In genomic region chr19:53808710-53809125, GRCh38 we compare ENCODE assay signal across 9 cellular contexts. TPM values are rescaled to one million over a fixed set of nuclear protein-coding genes. Genes with fewer than 3 reads are reported as not detected.
DNase-seq lines count a peak whose midpoint lies in the region; ATAC-seq, FAIRE-seq and TF ChIP-seq lines count a peak whose summit lies in the region.
"Had no signal": no experiment of that assay in that cellular context is flagged by ENCODE, and none has a peak within 500 bp of the region (broad histone marks: within the 10 kb centered on the region; RNA-seq: fewer than 3 reads in every experiment).

No MANE protein-coding gene starts in this region.

- no peak overlapping the region for H2AFZ ChIP-seq in HCT116 (ENCODE audit: low read depth, low read length, poor library complexity, severe bottlenecking)

- H3K4me3 ChIP-seq in A549 (no peak overlapping the region), HCT116 (replicated peaks in 1 of 2; ENCODE audit: low read depth in 1 of 2, low read length in 2 of 2) (no peak overlapping the region), RWPE2 (ENCODE audit: severe bottlenecking) (no peak overlapping the region)

- POLR2A ChIA-PET in A549 (lab: Yijun Ruan, JAX), result no interaction called here
- POLR2A ChIA-PET in HCT116 (lab: Charles Lee), result interaction anchor here (1.9 kb wide), 1 partner anchor 328 kb away, joined by 4 read pairs; the partner anchor contains the start of gene CNOT3
- POLR2A ChIA-PET in activated CD4-positive, alpha-beta memory T cell treated with anti-CD3 and anti-CD28 coated beads, Interleukin-2, amount 10 ng/mL, durations not matched to agents 7 days and 5 days (lab: Charles Lee), result no interaction called here

- H3K4me3 Mint-ChIP-seq in activated CD4-positive, alpha-beta memory T cell treated with anti-CD3 and anti-CD28 coated beads, Interleukin-2, amount 10 ng/mL, durations not matched to agents 7 days and 5 days, result no peak overlapping the region

- H3K27ac ChIP-seq in A549 (no peak overlapping the region), HCT116 (ENCODE audit: low read depth, low read length) (no peak overlapping the region), RWPE2 (ENCODE audit: poor library complexity, severe bottlenecking) (no peak overlapping the region)

- CTCF ChIA-PET in A549 (lab: Yijun Ruan, JAX) (interaction anchor here (0.6 to 8.7 kb wide), 48 partner anchors 9 to 607 kb away, joined by 3 to 148 read pairs (median 7); partner anchors contain the start of genes MBOAT7, NLRP12 and PRKCG), HCT116 (lab: Charles Lee) (interaction anchor here (0.7 to 4.8 kb wide), 11 partner anchors 12 to 583 kb away, joined by 3 to 60 read pairs (median 6); partner anchors contain the start of gene CNOT3)
- CTCF ChIA-PET in activated CD4-positive, alpha-beta memory T cell treated with anti-CD3 and anti-CD28 coated beads, Interleukin-2, amount 10 ng/mL, durations not matched to agents 7 days and 5 days (lab: Charles Lee), result interaction anchor here (0.6 to 1.1 kb wide), 2 partner anchors 222 to 1601 kb away, joined by 3 to 5 read pairs; no protein-coding TSS in a partner anchor

- H3K4me2 ChIP-seq in A549, result no peak overlapping the region
- no peak overlapping the region for H3K4me2 ChIP-seq in HCT116 (ENCODE audit: low read length)

- TF ChIP-seq RAD21 in A549 (conservative IDR thresholded peaks at IDR 0.05 in 1 of 2, IDR thresholded peaks at IDR 0.05 in 1 of 2), result peak; percentile 88 to 98
- TF ChIP-seq RAD21 in HCT116 (IDR thresholded peaks at IDR 0.05; ENCODE audit: low read depth), result peak; percentile 87

- no peaks in the 10 kb centered on the region for H3K27me3 Mint-ChIP-seq in activated CD4-positive, alpha-beta memory T cell treated with anti-CD3 and anti-CD28 coated beads, Interleukin-2, amount 10 ng/mL, durations not matched to agents 7 days and 5 days

- no peaks in the 10 kb centered on the region for H3K9me2 ChIP-seq in HCT116 (ENCODE audit: insufficient read depth)

- no peaks in the 10 kb centered on the region for H4K20me1 ChIP-seq in HCT116 (ENCODE audit: insufficient read depth)

- BruUV-seq in HCT116 (replicated peaks; lab: Mats Ljungman, UMichigan), result no TSS peak

- RAD21 ChIA-PET in HCT116 (lab: Charles Lee; ENCODE audit: low non-redundant PET in 1 of 2, low total read pairs in 2 of 2, uncharacterized antibody in 2 of 2, unreplicated experiment in 2 of 2), result interaction anchor here (0.8 to 2.0 kb wide), 6 partner anchors 16 to 328 kb away, joined by 3 to 11 read pairs (median 4); no protein-coding TSS in a partner anchor

- TF ChIP-seq POLR2A in A549 (IDR thresholded peaks at IDR 0.05; ENCODE audit: low read length) (no peak), HCT116 (IDR thresholded peaks at IDR 0.05; ENCODE audit: borderline replicate concordance, extremely low read depth, insufficient read depth, insufficient read length) (no peak)

- H3K4me1 ChIP-seq in A549, result no peaks in the 10 kb centered on the region
- H3K4me1 ChIP-seq in HCT116 (ENCODE audit: control insufficient read depth in 1 of 2, insufficient read depth in 2 of 2, low read length in 2 of 2), result no peaks in the 10 kb centered on the region
- H3K4me1 ChIP-seq in RWPE2 (ENCODE audit: insufficient read depth, poor library complexity, severe bottlenecking), result no peaks in the 10 kb centered on the region

- no peaks in the 10 kb centered on the region for H3K27me3 ChIP-seq in HCT116 (ENCODE audit: insufficient read depth, low read length)
- no peaks in the 10 kb centered on the region for H3K27me3 ChIP-seq in RWPE2 (ENCODE audit: insufficient read depth, poor library complexity, severe bottlenecking)

- intact Hi-C loops in HCT116 (cut with micrococcal nuclease), result loop anchor here (1.0 to 10.0 kb wide), 4 partner anchors 216 to 423 kb away; no protein-coding TSS in a partner anchor

- H3K79me2 ChIP-seq in HCT116 (ENCODE audit: insufficient read depth, low read length), result no peaks in the 10 kb centered on the region

- H3K9ac ChIP-seq in HCT116 (ENCODE audit: low read length), result no peak overlapping the region

- no peaks in the 10 kb centered on the region for H3K9me3 Mint-ChIP-seq in activated CD4-positive, alpha-beta memory T cell treated with anti-CD3 and anti-CD28 coated beads, Interleukin-2, amount 10 ng/mL, durations not matched to agents 7 days and 5 days

- H3K36me3 Mint-ChIP-seq in activated CD4-positive, alpha-beta memory T cell treated with anti-CD3 and anti-CD28 coated beads, Interleukin-2, amount 10 ng/mL, durations not matched to agents 7 days and 5 days (ENCODE audit: low read depth), result no peaks in the 10 kb centered on the region

- no peak overlapping the region for H3K27ac Mint-ChIP-seq in activated CD4-positive, alpha-beta memory T cell treated with anti-CD3 and anti-CD28 coated beads, Interleukin-2, amount 10 ng/mL, durations not matched to agents 7 days and 5 days

- FAIRE-seq in A549 (lab: Jason Lieb, UNC), result peak; percentile 98
- FAIRE-seq: frontal cortex had no signal

- no peaks in the 10 kb centered on the region for H3K4me1 Mint-ChIP-seq in activated CD4-positive, alpha-beta memory T cell treated with anti-CD3 and anti-CD28 coated beads, Interleukin-2, amount 10 ng/mL, durations not matched to agents 7 days and 5 days

- no peak for TF ChIP-seq EP300 in A549 (IDR thresholded peaks at IDR 0.05)

- TF ChIP-seq CTCF in A549 (IDR thresholded peaks at IDR 0.05) (peak; percentile 86), HCT116 (IDR thresholded peaks at IDR 0.05 in 2 of 3, conservative IDR thresholded peaks at IDR 0.05 in 1 of 3; ENCODE audit: borderline replicate concordance in 1 of 3, insufficient read depth in 1 of 3, low read depth in 2 of 3, low read length in 2 of 3) (peak; percentile 66 to 71 (median 67); a peak in 5 of 6 replicates), RWPE2 (IDR thresholded peaks at IDR 0.05; ENCODE audit: poor library complexity, severe bottlenecking) (peak; percentile 76)

- H3K9me3 ChIP-seq in A549, result no peaks in the 10 kb centered on the region
- no peaks in the 10 kb centered on the region for H3K9me3 ChIP-seq in HCT116 (ENCODE audit: control insufficient read depth in 1 of 2, insufficient read depth in 1 of 2, low read depth in 1 of 2, low read length in 2 of 2)
- H3K9me3 ChIP-seq in RWPE2 (ENCODE audit: severe bottlenecking), result no peaks in the 10 kb centered on the region

- 2% methylated on average over 5 of the region's 5 CpGs for WGBS in A549 (ENCODE audit: missing lambda C conversion rate)

- ATAC-seq in A549 (peak; percentile 87 to 91), HCT116 (peak; percentile 90), RWPE2 (ENCODE audit: low read depth) (peak; percentile 71), HG02623 (IDR thresholded peaks at IDR 0.05; ENCODE audit: unreplicated experiment) (no peak), HG03571 (IDR thresholded peaks at IDR 0.05; ENCODE audit: unreplicated experiment) (no peak)

- H3K36me3 ChIP-seq in HCT116 (ENCODE audit: control insufficient read depth in 1 of 2, insufficient read depth in 2 of 2, low read length in 2 of 2) (no peaks in the 10 kb centered on the region), RWPE2 (ENCODE audit: low read depth) (no peaks in the 10 kb centered on the region)

- DNase-seq in A549 (ENCODE audit: low read depth in 1 of 2, low spot score in 1 of 2) (peak; percentile 52 to 85), HCT116 (ENCODE audit: low read depth, low spot score) (peak; percentile 45), RWPE2 (ENCODE audit: low spot score) (no peak), glomerular visceral epithelial cell (ENCODE audit: extremely low spot score) (peak; percentile 46), T-helper 1 cell (no peak)
- no peak for DNase-seq in activated CD4-positive, alpha-beta memory T cell treated with anti-CD3 and anti-CD28 coated beads, Interleukin-2, amount 10 ng/mL, durations not matched to agents 7 days and 5 days

TF ChIP-seq in A549, 52 proteins besides CTCF, POLR2A, EP300 and RAD21:
- TF ChIP-seq, protein P1, sequence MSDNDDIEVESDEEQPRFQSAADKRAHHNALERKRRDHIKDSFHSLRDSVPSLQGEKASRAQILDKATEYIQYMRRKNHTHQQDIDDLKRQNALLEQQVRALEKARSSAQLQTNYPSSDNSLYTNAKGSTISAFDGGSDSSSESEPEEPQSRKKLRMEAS (IDR thresholded peaks at IDR 0.05), result peak; percentile 64; the same call in 1 of the 2 replicates
- peak; percentile 83 for TF ChIP-seq SMC3 (IDR thresholded peaks at IDR 0.05)
- TF ChIP-seq MYC (IDR thresholded peaks at IDR 0.05; ENCODE audit: borderline replicate concordance, low read length), result peak; percentile 39; the same call in 1 of the 2 replicates
- TF ChIP-seq KDM1A (IDR thresholded peaks at IDR 0.05; ENCODE audit: low read depth), result no peak

TF ChIP-seq in HCT116, 20 proteins besides CTCF, POLR2A, EP300 and RAD21 (continues in another document):
- no peak for TF ChIP-seq ZNF274 (IDR thresholded peaks at IDR 0.05; ENCODE audit: low read depth, low read length)
- no peak for TF ChIP-seq YY1 (IDR thresholded peaks at IDR 0.05; ENCODE audit: extremely low read depth, insufficient replicate concordance, low read depth, low read length)
- TF ChIP-seq, protein P2, sequence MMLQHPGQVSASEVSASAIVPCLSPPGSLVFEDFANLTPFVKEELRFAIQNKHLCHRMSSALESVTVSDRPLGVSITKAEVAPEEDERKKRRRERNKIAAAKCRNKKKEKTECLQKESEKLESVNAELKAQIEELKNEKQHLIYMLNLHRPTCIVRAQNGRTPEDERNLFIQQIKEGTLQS (IDR thresholded peaks at IDR 0.05), result no peak
- no peak for TF ChIP-seq POLR2AphosphoS5 (IDR thresholded peaks at IDR 0.05; ENCODE audit: low read depth, low read length)
- no peak for TF ChIP-seq CBX3 (IDR thresholded peaks at IDR 0.05; ENCODE audit: low read depth)

RNA-seq across cellular contexts. Expression of gene NLRP12, which starts 15.4 kb away (rescaled TPM):
- polyA plus RNA-seq in A549 (2011; rRNA removed) (0.03 and 0.04 TPM in 2 replicates), A549 (2017; fragmentation: RNase III; extraction: RNeasy Plus Mini Kit Qiagen cat#74134 plus additional on column Dnase treatment) (0.03 TPM in 1 of 3 replicates, not detected in the others)
- polyA plus RNA-seq in A549 (2012; cell fraction: cytosol; rRNA removed), result 0.01 and 0.03 TPM in 2 replicates
- 0.01 TPM in 1 of 2 replicates, not detected in the other for polyA plus RNA-seq in A549 (2012; cell fraction: nucleus; rRNA removed)
- 0.25 TPM in 1 of 2 replicates, not detected in the other for polyA minus RNA-seq in A549 (2011; rRNA and poly(A)+ RNA removed)
- 0.25 TPM for total RNA-seq in HCT116 (2021; ENCODE audit: unreplicated experiment)
- polyA plus RNA-seq in HCT116 (2012), result 0.26 and 0.29 TPM in 2 replicates
- total RNA-seq in activated CD4-positive, alpha-beta memory T cell treated with anti-CD3 and anti-CD28 coated beads, Interleukin-2, amount 10 ng/mL, durations not matched to agents 7 days and 5 days, result under 1 TPM in 1 of 2 experiments, not detected in 1; 0.08 TPM

RNA-seq across cellular contexts. Expression of gene MYADM, which starts 59.0 kb away (rescaled TPM):
- 37.7 and 56.1 TPM in 2 replicates for polyA plus RNA-seq in A549 (2011; rRNA removed)
- polyA plus RNA-seq in A549 (2012; cell fraction: cytosol; rRNA removed), result 83.9 and 158 TPM in 2 replicates
- 385 and 422 TPM in 2 replicates for polyA plus RNA-seq in A549 (2012; cell fraction: nucleus; rRNA removed)
- 90.4 to 103 TPM (median 90.7 TPM) in 3 replicates for polyA plus RNA-seq in A549 (2017; fragmentation: RNase III; extraction: RNeasy Plus Mini Kit Qiagen cat#74134 plus additional on column Dnase treatment)
- polyA minus RNA-seq in A549 (2011; rRNA and poly(A)+ RNA removed), result 50.8 and 63.0 TPM in 2 replicates
- total RNA-seq in HCT116 (2021; ENCODE audit: unreplicated experiment), result 79.6 TPM
- 81.0 and 102 TPM in 2 replicates for polyA plus RNA-seq in HCT116 (2012)
- 100 to 1,000 TPM; 109 TPM for total RNA-seq in activated CD4-positive, alpha-beta memory T cell treated with anti-CD3 and anti-CD28 coated beads, Interleukin-2, amount 10 ng/mL, durations not matched to agents 7 days and 5 days

Comparison
In these comparisons a context has a peak if more than half of its experiments do, and no peak if none do; other contexts are left out.
1. ATAC-seq: peak in A549 (2 of 2), HCT116 (single experiment) and RWPE2 (single experiment); none in HG02623 (single experiment) and HG03571 (single experiment).
2. DNase-seq: peak in A549 (2 of 2), HCT116 (single experiment) and glomerular visceral epithelial cell (single experiment); none in RWPE2 (single experiment), T-helper 1 cell (0 of 5) and activated CD4-positive, alpha-beta memory T cell treated with anti-CD3 and anti-CD28 coated beads, Interleukin-2, amount 10 ng/mL, durations not matched to agents 7 days and 5 days (single experiment).
3. Peak in every context shown above with its lines, with median percentiles within 50 percentile points of each other: CTCF ChIP-seq.